10 cellular contexts compared by ENCODE assay signal in the genomic region with DNA sequence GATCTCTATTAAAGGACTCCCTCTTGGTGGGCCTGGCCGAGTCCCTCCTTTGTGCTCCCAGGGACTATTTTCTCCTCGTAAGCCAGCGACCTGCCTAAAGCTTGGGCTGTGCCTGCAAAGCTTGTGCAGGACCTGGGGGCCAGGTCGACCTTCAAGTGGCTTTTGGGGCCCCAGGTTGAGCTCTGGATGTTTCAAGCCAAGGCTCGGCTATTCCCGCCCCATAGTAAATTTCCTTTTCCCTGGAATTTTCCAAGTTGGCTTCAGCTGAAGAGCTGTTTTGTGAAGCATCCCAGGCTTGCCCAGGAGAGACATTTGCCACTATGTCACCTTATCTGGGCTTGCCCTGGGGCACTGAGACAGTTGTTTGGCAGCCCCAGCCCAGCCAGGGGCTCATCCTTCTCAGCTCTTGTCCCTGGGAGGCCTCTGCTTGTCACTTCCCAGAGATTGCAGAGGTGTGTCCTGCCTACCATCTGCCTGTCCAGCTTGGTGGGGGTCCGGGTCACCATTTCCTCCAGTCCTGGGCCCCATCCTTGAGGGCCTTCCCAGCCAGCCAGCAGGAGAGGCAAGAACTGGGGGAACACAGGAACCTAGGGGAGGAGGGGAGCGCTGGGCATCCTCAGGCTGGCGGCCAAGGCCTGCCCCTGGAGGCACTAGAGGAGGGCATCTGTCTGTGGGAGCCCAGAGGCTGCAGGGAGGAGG. TPM values are rescaled to one million over a fixed set of nuclear protein-coding genes. Genes with fewer than 3 reads are reported as not detected.
A peak's percentile ranks its signal among the peaks of the same experiment; 100 is the strongest.
DNase-seq lines count a peak whose midpoint lies in the region; ATAC-seq and TF ChIP-seq lines count a peak whose summit lies in the region.
"Had no signal": no experiment of that assay in that cellular context is flagged by ENCODE, and none has a peak within 500 bp of the region (broad histone marks: within the 10 kb centered on the region; RNA-seq: fewer than 3 reads in every experiment).

No MANE protein-coding gene starts in this region.

- H3K27me3 Mint-ChIP-seq in activated naive CD4-positive, alpha-beta T cell treated with anti-CD3 and anti-CD28 coated beads, Interleukin-2, amount 50 U/mL, for 24 hours = no peaks in the 10 kb centered on the region
- no peaks in the 10 kb centered on the region for H3K27me3 Mint-ChIP-seq in central memory CD8-positive, alpha-beta T cell

- 69 to 74% methylated on average over 9 of the region's 9 CpGs for WGBS in upper lobe of left lung, 2 donors

- no peak for TF ChIP-seq EP300 in upper lobe of left lung (IDR thresholded peaks at IDR 0.05)

- H3K27ac ChIP-seq in muscle layer of duodenum (ENCODE audit: low read length) (peak overlapping the region; percentile 31), upper lobe of left lung (peak overlapping the region; percentile 47 to 75 (median 66))
- H3K27ac ChIP-seq: C4-2B had no signal

- H3K27me3 ChIP-seq in muscle layer of duodenum (ENCODE audit: low read depth, low read length) = no peaks in the 10 kb centered on the region
- H3K27me3 ChIP-seq in upper lobe of left lung = no peaks in the 10 kb centered on the region

- TF ChIP-seq CTCF in upper lobe of left lung (IDR thresholded peaks at IDR 0.05) = no peak

- H3K36me3 ChIP-seq in muscle layer of duodenum (ENCODE audit: control insufficient read depth in 1 of 2, insufficient read depth in 2 of 2, low read length in 2 of 2) = peaks cover 24 to 39% of the 10 kb centered on the region in 2 donors
- peaks cover 15 to 44% (median 38%) of the 10 kb centered on the region in 4 donors for H3K36me3 ChIP-seq in upper lobe of left lung

- H3K4me3 Mint-ChIP-seq in activated naive CD4-positive, alpha-beta T cell treated with anti-CD3 and anti-CD28 coated beads, Interleukin-2, amount 50 U/mL, for 24 hours = no peak overlapping the region
- peak overlapping the region; percentile 61 for H3K4me3 Mint-ChIP-seq in central memory CD8-positive, alpha-beta T cell

- no peak for TF ChIP-seq POLR2A in upper lobe of left lung (IDR thresholded peaks at IDR 0.05)

- no peak for DNase-seq in activated naive CD4-positive, alpha-beta T cell (lab: John Stamatoyannopoulos, UW)
- DNase-seq in central memory CD8-positive, alpha-beta T cell (ENCODE audit: low spot score in 2 of 2) = no peak
- no peak for DNase-seq in upper lobe of left lung
- DNase-seq in activated CD4-positive, alpha-beta T cell treated with anti-CD3 and anti-CD28 coated beads for 48 hours = no peak
- no peak for DNase-seq in NCI-H82 (lab: John Stamatoyannopoulos, UW)
- DNase-seq: SIG-M5 had no signal

- H3K9me3 ChIP-seq in muscle layer of duodenum (ENCODE audit: control insufficient read depth in 1 of 2, low read length in 2 of 2) (no peaks in the 10 kb centered on the region), upper lobe of left lung (no peaks in the 10 kb centered on the region)

- peaks cover 6% of the 10 kb centered on the region for H3K36me3 Mint-ChIP-seq in activated naive CD4-positive, alpha-beta T cell treated with anti-CD3 and anti-CD28 coated beads, Interleukin-2, amount 50 U/mL, for 24 hours
- peaks cover 6% of the 10 kb centered on the region for H3K36me3 Mint-ChIP-seq in central memory CD8-positive, alpha-beta T cell (ENCODE audit: insufficient read depth)

- H3K4me3 ChIP-seq in muscle layer of duodenum (ENCODE audit: low read depth in 1 of 2, low read length in 2 of 2) = peak overlapping the region in 1 of 2 donors; percentile 26
- peak overlapping the region in 1 of 4 donors; percentile 3 for H3K4me3 ChIP-seq in upper lobe of left lung

- no peak for ATAC-seq in central memory CD8-positive, alpha-beta T cell (replicated peaks; ENCODE audit: extremely low read depth, poor library complexity, severe bottlenecking)
- ATAC-seq in upper lobe of left lung (ENCODE audit: low FRiP score in 2 of 2) (peak in 1 of 2 donors; percentile 2), HG03025 (IDR thresholded peaks at IDR 0.05; ENCODE audit: low FRiP score, unreplicated experiment) (no peak)

- H3K27ac Mint-ChIP-seq in activated naive CD4-positive, alpha-beta T cell treated with anti-CD3 and anti-CD28 coated beads, Interleukin-2, amount 50 U/mL, for 24 hours = peak overlapping the region; percentile 41
- H3K27ac Mint-ChIP-seq in central memory CD8-positive, alpha-beta T cell (ENCODE audit: low read depth) = peak overlapping the region; percentile 84

- peaks cover 44% of the 10 kb centered on the region for H3K4me1 Mint-ChIP-seq in activated naive CD4-positive, alpha-beta T cell treated with anti-CD3 and anti-CD28 coated beads, Interleukin-2, amount 50 U/mL, for 24 hours
- H3K4me1 Mint-ChIP-seq in central memory CD8-positive, alpha-beta T cell = peaks cover 43% of the 10 kb centered on the region

- no peaks in the 10 kb centered on the region for H3K9me3 Mint-ChIP-seq in activated naive CD4-positive, alpha-beta T cell treated with anti-CD3 and anti-CD28 coated beads, Interleukin-2, amount 50 U/mL, for 24 hours
- H3K9me3 Mint-ChIP-seq in central memory CD8-positive, alpha-beta T cell = no peaks in the 10 kb centered on the region

- H3K4me1 ChIP-seq in muscle layer of duodenum (ENCODE audit: control insufficient read depth in 1 of 2, insufficient read depth in 2 of 2, low read length in 2 of 2) = peaks cover 11 to 35% of the 10 kb centered on the region in 2 donors
- peaks cover 32 to 37% (median 34%) of the 10 kb centered on the region in 4 donors for H3K4me1 ChIP-seq in upper lobe of left lung

RNA-seq across cellular contexts. Expression of gene ZMIZ2, which starts 20.2 kb away (rescaled TPM):
- total RNA-seq in upper lobe of left lung = 100 to 1,000 TPM in 2 of 6 donors, 10 to 100 TPM in 4; 27.0 to 161 (median 85.7) TPM

RNA-seq across cellular contexts. Expression of gene PPIA, which starts 27.7 kb away (rescaled TPM):
- total RNA-seq in upper lobe of left lung = 1,000 to 10,000 TPM in 5 of 6 donors, 100 to 1,000 TPM in 1; 351 to 1,606 (median 1,253) TPM
